ENCODE assay signal across 1 cellular context in the genomic region with DNA sequence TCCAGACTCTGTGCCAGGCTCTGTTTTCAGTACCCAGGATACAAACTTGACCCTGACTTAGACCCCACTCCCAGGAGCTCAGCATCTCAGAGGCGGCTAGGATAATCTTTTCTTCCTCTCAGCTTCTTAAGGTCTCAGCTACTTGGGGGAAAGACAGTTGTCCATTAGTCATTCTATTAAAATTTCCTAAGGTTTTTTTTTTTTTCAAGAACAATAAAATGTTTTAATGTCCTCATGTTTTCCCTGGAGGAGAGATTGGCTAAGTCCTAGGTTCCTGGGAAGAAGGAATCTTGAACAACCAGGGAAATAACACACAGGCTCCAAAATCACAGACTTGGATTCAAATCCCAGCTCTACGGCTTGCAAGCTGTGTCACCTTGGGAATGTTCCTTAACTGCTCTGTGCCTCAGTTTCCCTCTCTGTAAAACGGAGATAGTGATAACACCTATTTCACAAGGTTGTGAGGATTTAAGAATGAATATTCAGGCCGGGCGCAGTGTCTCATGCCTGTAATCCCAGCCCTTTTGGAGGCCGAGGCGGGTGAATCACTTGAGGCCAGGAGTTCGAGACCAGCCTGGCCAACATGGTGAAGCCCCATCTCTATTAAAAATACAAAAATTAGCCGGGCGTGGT.
TF ChIP-seq lines count a peak whose summit lies in the region.

No MANE protein-coding gene starts in this region.

TF ChIP-seq in SK-N-SH, 30 proteins besides CTCF, POLR2A, EP300 and RAD21 (continued from another document):
- TF ChIP-seq, protein P1, sequence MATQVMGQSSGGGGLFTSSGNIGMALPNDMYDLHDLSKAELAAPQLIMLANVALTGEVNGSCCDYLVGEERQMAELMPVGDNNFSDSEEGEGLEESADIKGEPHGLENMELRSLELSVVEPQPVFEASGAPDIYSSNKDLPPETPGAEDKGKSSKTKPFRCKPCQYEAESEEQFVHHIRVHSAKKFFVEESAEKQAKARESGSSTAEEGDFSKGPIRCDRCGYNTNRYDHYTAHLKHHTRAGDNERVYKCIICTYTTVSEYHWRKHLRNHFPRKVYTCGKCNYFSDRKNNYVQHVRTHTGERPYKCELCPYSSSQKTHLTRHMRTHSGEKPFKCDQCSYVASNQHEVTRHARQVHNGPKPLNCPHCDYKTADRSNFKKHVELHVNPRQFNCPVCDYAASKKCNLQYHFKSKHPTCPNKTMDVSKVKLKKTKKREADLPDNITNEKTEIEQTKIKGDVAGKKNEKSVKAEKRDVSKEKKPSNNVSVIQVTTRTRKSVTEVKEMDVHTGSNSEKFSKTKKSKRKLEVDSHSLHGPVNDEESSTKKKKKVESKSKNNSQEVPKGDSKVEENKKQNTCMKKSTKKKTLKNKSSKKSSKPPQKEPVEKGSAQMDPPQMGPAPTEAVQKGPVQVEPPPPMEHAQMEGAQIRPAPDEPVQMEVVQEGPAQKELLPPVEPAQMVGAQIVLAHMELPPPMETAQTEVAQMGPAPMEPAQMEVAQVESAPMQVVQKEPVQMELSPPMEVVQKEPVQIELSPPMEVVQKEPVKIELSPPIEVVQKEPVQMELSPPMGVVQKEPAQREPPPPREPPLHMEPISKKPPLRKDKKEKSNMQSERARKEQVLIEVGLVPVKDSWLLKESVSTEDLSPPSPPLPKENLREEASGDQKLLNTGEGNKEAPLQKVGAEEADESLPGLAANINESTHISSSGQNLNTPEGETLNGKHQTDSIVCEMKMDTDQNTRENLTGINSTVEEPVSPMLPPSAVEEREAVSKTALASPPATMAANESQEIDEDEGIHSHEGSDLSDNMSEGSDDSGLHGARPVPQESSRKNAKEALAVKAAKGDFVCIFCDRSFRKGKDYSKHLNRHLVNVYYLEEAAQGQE (IDR thresholded peaks at IDR 0.05; ENCODE audit: low read depth, low read length), result no peak
- TF ChIP-seq, protein P2, sequence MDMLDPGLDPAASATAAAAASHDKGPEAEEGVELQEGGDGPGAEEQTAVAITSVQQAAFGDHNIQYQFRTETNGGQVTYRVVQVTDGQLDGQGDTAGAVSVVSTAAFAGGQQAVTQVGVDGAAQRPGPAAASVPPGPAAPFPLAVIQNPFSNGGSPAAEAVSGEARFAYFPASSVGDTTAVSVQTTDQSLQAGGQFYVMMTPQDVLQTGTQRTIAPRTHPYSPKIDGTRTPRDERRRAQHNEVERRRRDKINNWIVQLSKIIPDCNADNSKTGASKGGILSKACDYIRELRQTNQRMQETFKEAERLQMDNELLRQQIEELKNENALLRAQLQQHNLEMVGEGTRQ (IDR thresholded peaks at IDR 0.05; ENCODE audit: borderline replicate concordance, low read depth, low read length), result no peak
- TF ChIP-seq RXRA (IDR thresholded peaks at IDR 0.05; ENCODE audit: borderline replicate concordance, low read depth), result no peak
- TF ChIP-seq JUND (IDR thresholded peaks at IDR 0.05), result no peak
- TF ChIP-seq, protein P3, sequence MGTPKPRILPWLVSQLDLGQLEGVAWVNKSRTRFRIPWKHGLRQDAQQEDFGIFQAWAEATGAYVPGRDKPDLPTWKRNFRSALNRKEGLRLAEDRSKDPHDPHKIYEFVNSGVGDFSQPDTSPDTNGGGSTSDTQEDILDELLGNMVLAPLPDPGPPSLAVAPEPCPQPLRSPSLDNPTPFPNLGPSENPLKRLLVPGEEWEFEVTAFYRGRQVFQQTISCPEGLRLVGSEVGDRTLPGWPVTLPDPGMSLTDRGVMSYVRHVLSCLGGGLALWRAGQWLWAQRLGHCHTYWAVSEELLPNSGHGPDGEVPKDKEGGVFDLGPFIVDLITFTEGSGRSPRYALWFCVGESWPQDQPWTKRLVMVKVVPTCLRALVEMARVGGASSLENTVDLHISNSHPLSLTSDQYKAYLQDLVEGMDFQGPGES (IDR thresholded peaks at IDR 0.05; ENCODE audit: low read depth, low read length), result no peak
- TF ChIP-seq ELF1 (IDR thresholded peaks at IDR 0.05), result no peak
- TF ChIP-seq TCF12 (IDR thresholded peaks at IDR 0.05), result no peak
- TF ChIP-seq, protein P4, sequence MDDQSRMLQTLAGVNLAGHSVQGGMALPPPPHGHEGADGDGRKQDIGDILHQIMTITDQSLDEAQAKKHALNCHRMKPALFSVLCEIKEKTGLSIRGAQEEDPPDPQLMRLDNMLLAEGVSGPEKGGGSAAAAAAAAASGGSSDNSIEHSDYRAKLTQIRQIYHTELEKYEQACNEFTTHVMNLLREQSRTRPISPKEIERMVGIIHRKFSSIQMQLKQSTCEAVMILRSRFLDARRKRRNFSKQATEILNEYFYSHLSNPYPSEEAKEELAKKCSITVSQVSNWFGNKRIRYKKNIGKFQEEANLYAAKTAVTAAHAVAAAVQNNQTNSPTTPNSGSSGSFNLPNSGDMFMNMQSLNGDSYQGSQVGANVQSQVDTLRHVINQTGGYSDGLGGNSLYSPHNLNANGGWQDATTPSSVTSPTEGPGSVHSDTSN (IDR thresholded peaks at IDR 0.05), result no peak
